11 cellular contexts compared by ENCODE assay signal in the genomic region with DNA sequence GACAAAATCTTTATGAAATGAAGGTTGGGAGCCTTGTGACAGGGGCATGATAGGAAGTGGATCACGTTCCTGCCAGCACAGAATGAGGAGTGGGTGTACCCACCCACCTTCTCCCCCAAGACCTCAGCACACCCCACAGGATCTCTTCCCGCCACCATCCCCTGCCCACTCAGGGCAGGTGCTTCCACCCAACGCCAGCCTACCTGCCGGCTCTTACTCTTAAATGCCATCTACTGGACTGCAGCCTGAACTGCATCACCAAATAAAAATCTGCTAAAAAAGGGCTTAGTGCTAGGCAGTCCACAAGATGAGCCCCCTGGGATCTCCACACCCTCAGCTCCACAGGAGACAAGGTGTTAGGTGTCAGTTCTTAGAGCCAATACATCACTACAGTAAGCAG. TPM values are rescaled to one million over a fixed set of nuclear protein-coding genes. Genes with fewer than 3 reads are reported as not detected.
DNase-seq lines count a peak whose midpoint lies in the region; ATAC-seq and TF ChIP-seq lines count a peak whose summit lies in the region.
"Had no signal": no experiment of that assay in that cellular context is flagged by ENCODE, and none has a peak within 500 bp of the region (broad histone marks: within the 10 kb centered on the region; RNA-seq: fewer than 3 reads in every experiment).

No MANE protein-coding gene starts in this region.

- peak; percentile 21 for DNase-seq in activated CD4-positive, alpha-beta T cell treated with anti-CD3 and anti-CD28 coated beads for 36 hours
- DNase-seq in activated CD4-positive, alpha-beta T cell treated with anti-CD3 and anti-CD28 coated beads, Interleukin-2, amount 10 ng/mL, durations not matched to agents 7 days and 5 days, result no peak
- peak; percentile 30 for DNase-seq in NB4 (ENCODE audit: low read depth)
- no peak for DNase-seq in endothelial cell (ENCODE audit: low spot score)
- DNase-seq in stimulated activated naive B cell treated with anti-CD40 and anti-IgM and Interleukin-4, amounts not matched to agents 10 μg/mL and 1 μg/mL and 100 μg/mL, for 72 hours, result no peak
- no peak for DNase-seq in midbrain (lab: John Stamatoyannopoulos, UW)
- no peak for DNase-seq in activated T-helper 2 cell treated with anti-CD3 and anti-CD28 coated beads, Interferon-gamma antibody, Interleukin-2, Interleukin-4, amounts not matched to agents 10 μg/mL and 5 μg/mL and 100 μg/mL, durations not matched to agents 14 hours and 24 hours and 36 hours (ENCODE audit: low spot score)
- DNase-seq in stimulated activated CD4-positive, alpha-beta T cell treated with anti-CD3 and anti-CD28 coated beads, Interleukin-4, amount 100 ng/mL, for 4 hours, result no peak
- DNase-seq: amygdala; NCI-H1092 treated with DMSO at 0.1 percent for 48 hours; stimulated activated naive CD4-positive, alpha-beta T cell had no signal

- POLR2A ChIA-PET in activated CD4-positive, alpha-beta T cell treated with anti-CD3 and anti-CD28 coated beads for 36 hours (lab: Charles Lee), result no interaction called here
- POLR2A ChIA-PET in activated CD4-positive, alpha-beta T cell treated with anti-CD3 and anti-CD28 coated beads, Interleukin-2, amount 10 ng/mL, durations not matched to agents 7 days and 5 days (lab: Charles Lee), result no interaction called here

- no peak for TF ChIP-seq POLR2A in NB4 (IDR thresholded peaks at IDR 0.05; ENCODE audit: extremely low read depth, insufficient read length)

- H3K4me1 Mint-ChIP-seq in activated CD4-positive, alpha-beta T cell treated with anti-CD3 and anti-CD28 coated beads for 36 hours, result peaks cover 4% of the 10 kb centered on the region
- H3K4me1 Mint-ChIP-seq in activated CD4-positive, alpha-beta T cell treated with anti-CD3 and anti-CD28 coated beads, Interleukin-2, amount 10 ng/mL, durations not matched to agents 7 days and 5 days, result peaks cover 7% of the 10 kb centered on the region
- peaks cover 2% of the 10 kb centered on the region for H3K4me1 Mint-ChIP-seq in endothelial cell (ENCODE audit: unreplicated experiment)
- H3K4me1 Mint-ChIP-seq in stimulated activated naive B cell treated with anti-CD40 and anti-IgM and Interleukin-4, amounts not matched to agents 10 μg/mL and 1 μg/mL and 100 μg/mL, for 72 hours, result peaks cover 20 to 48% of the 10 kb centered on the region in 2 donors
- peaks cover 14% of the 10 kb centered on the region for H3K4me1 Mint-ChIP-seq in activated T-helper 2 cell treated with anti-CD3 and anti-CD28 coated beads, Interferon-gamma antibody, Interleukin-2, Interleukin-4, amounts not matched to agents 10 μg/mL and 5 μg/mL and 100 μg/mL, durations not matched to agents 14 hours and 24 hours and 36 hours (ENCODE audit: low read depth)

- H3K27me3 Mint-ChIP-seq in activated CD4-positive, alpha-beta T cell treated with anti-CD3 and anti-CD28 coated beads for 36 hours, result no peaks in the 10 kb centered on the region
- H3K27me3 Mint-ChIP-seq in activated CD4-positive, alpha-beta T cell treated with anti-CD3 and anti-CD28 coated beads, Interleukin-2, amount 10 ng/mL, durations not matched to agents 7 days and 5 days, result no peaks in the 10 kb centered on the region
- peaks cover 1% of the 10 kb centered on the region for H3K27me3 Mint-ChIP-seq in endothelial cell (ENCODE audit: unreplicated experiment)
- H3K27me3 Mint-ChIP-seq in stimulated activated naive B cell treated with anti-CD40 and anti-IgM and Interleukin-4, amounts not matched to agents 10 μg/mL and 1 μg/mL and 100 μg/mL, for 72 hours, result no peaks in the 10 kb centered on the region
- H3K27me3 Mint-ChIP-seq in activated T-helper 2 cell treated with anti-CD3 and anti-CD28 coated beads, Interferon-gamma antibody, Interleukin-2, Interleukin-4, amounts not matched to agents 10 μg/mL and 5 μg/mL and 100 μg/mL, durations not matched to agents 14 hours and 24 hours and 36 hours (ENCODE audit: low read depth), result no peaks in the 10 kb centered on the region

- CTCF ChIA-PET in activated CD4-positive, alpha-beta T cell treated with anti-CD3 and anti-CD28 coated beads for 36 hours (lab: Charles Lee), result interaction anchor here (0.6 to 2.0 kb wide), 5 partner anchors 13 to 23 kb away, joined by 3 to 9 read pairs (median 5); no protein-coding TSS in a partner anchor
- CTCF ChIA-PET in activated CD4-positive, alpha-beta T cell treated with anti-CD3 and anti-CD28 coated beads, Interleukin-2, amount 10 ng/mL, durations not matched to agents 7 days and 5 days (lab: Charles Lee), result interaction anchor here (0.5 to 1.5 kb wide), 2 partner anchors 16 to 122 kb away, joined by 4 to 5 read pairs; no protein-coding TSS in a partner anchor

- peaks cover 76% of the 10 kb centered on the region for H3K36me3 Mint-ChIP-seq in activated CD4-positive, alpha-beta T cell treated with anti-CD3 and anti-CD28 coated beads for 36 hours (ENCODE audit: low read depth)
- peaks cover 73% of the 10 kb centered on the region for H3K36me3 Mint-ChIP-seq in activated CD4-positive, alpha-beta T cell treated with anti-CD3 and anti-CD28 coated beads, Interleukin-2, amount 10 ng/mL, durations not matched to agents 7 days and 5 days (ENCODE audit: low read depth)
- peaks cover 26% of the 10 kb centered on the region for H3K36me3 Mint-ChIP-seq in endothelial cell (ENCODE audit: low read depth, unreplicated experiment)
- H3K36me3 Mint-ChIP-seq in stimulated activated naive B cell treated with anti-CD40 and anti-IgM and Interleukin-4, amounts not matched to agents 10 μg/mL and 1 μg/mL and 100 μg/mL, for 72 hours, result peaks cover 74 to 83% of the 10 kb centered on the region in 2 donors
- peaks cover 76% of the 10 kb centered on the region for H3K36me3 Mint-ChIP-seq in activated T-helper 2 cell treated with anti-CD3 and anti-CD28 coated beads, Interferon-gamma antibody, Interleukin-2, Interleukin-4, amounts not matched to agents 10 μg/mL and 5 μg/mL and 100 μg/mL, durations not matched to agents 14 hours and 24 hours and 36 hours (ENCODE audit: low read depth)

- intact Hi-C loops in activated CD4-positive, alpha-beta T cell treated with anti-CD3 and anti-CD28 coated beads for 36 hours (cut with DNase I, micrococcal nuclease), result no loop called here
- intact Hi-C loops in activated T-helper 2 cell treated with anti-CD3 and anti-CD28 coated beads, Interferon-gamma antibody, Interleukin-2, Interleukin-4, amounts not matched to agents 10 μg/mL and 5 μg/mL and 100 μg/mL, durations not matched to agents 14 hours and 24 hours and 36 hours (cut with micrococcal nuclease), result no loop called here

- peak; percentile 49 for ATAC-seq in activated CD4-positive, alpha-beta T cell treated with anti-CD3 and anti-CD28 coated beads for 36 hours
- no peak for ATAC-seq in stimulated activated naive B cell treated with anti-CD40 and anti-IgM and Interleukin-4, amounts not matched to agents 10 μg/mL and 1 μg/mL and 100 μg/mL, for 72 hours (replicated peaks)

- no peak overlapping the region for H3K4me3 Mint-ChIP-seq in activated CD4-positive, alpha-beta T cell treated with anti-CD3 and anti-CD28 coated beads for 36 hours
- no peak overlapping the region for H3K4me3 Mint-ChIP-seq in activated CD4-positive, alpha-beta T cell treated with anti-CD3 and anti-CD28 coated beads, Interleukin-2, amount 10 ng/mL, durations not matched to agents 7 days and 5 days
- H3K4me3 Mint-ChIP-seq in endothelial cell (ENCODE audit: unreplicated experiment), result no peak overlapping the region
- no peak overlapping the region for H3K4me3 Mint-ChIP-seq in stimulated activated naive B cell treated with anti-CD40 and anti-IgM and Interleukin-4, amounts not matched to agents 10 μg/mL and 1 μg/mL and 100 μg/mL, for 72 hours
- no peak overlapping the region for H3K4me3 Mint-ChIP-seq in activated T-helper 2 cell treated with anti-CD3 and anti-CD28 coated beads, Interferon-gamma antibody, Interleukin-2, Interleukin-4, amounts not matched to agents 10 μg/mL and 5 μg/mL and 100 μg/mL, durations not matched to agents 14 hours and 24 hours and 36 hours (ENCODE audit: low read depth)

- TF ChIP-seq CTCF in NB4 (IDR thresholded peaks at IDR 0.05; ENCODE audit: low read depth, low read length), result peak; percentile 41
- peak; percentile 58 for TF ChIP-seq CTCF in endothelial cell (IDR thresholded peaks at IDR 0.05; ENCODE audit: unreplicated experiment)

- H3K9me3 Mint-ChIP-seq in activated CD4-positive, alpha-beta T cell treated with anti-CD3 and anti-CD28 coated beads for 36 hours (ENCODE audit: low read depth), result peaks cover 32% of the 10 kb centered on the region
- H3K9me3 Mint-ChIP-seq in activated CD4-positive, alpha-beta T cell treated with anti-CD3 and anti-CD28 coated beads, Interleukin-2, amount 10 ng/mL, durations not matched to agents 7 days and 5 days, result peaks cover 35% of the 10 kb centered on the region
- peaks cover 10% of the 10 kb centered on the region for H3K9me3 Mint-ChIP-seq in endothelial cell (ENCODE audit: unreplicated experiment)
- H3K9me3 Mint-ChIP-seq in stimulated activated naive B cell treated with anti-CD40 and anti-IgM and Interleukin-4, amounts not matched to agents 10 μg/mL and 1 μg/mL and 100 μg/mL, for 72 hours, result peaks cover 21 to 30% of the 10 kb centered on the region in 2 donors
- H3K9me3 Mint-ChIP-seq in activated T-helper 2 cell treated with anti-CD3 and anti-CD28 coated beads, Interferon-gamma antibody, Interleukin-2, Interleukin-4, amounts not matched to agents 10 μg/mL and 5 μg/mL and 100 μg/mL, durations not matched to agents 14 hours and 24 hours and 36 hours, result peaks cover 45% of the 10 kb centered on the region

- H3K27ac Mint-ChIP-seq in activated CD4-positive, alpha-beta T cell treated with anti-CD3 and anti-CD28 coated beads for 36 hours, result no peak overlapping the region
- no peak overlapping the region for H3K27ac Mint-ChIP-seq in activated CD4-positive, alpha-beta T cell treated with anti-CD3 and anti-CD28 coated beads, Interleukin-2, amount 10 ng/mL, durations not matched to agents 7 days and 5 days
- no peak overlapping the region for H3K27ac Mint-ChIP-seq in endothelial cell (ENCODE audit: unreplicated experiment)
- peak overlapping the region; percentile 31 for H3K27ac Mint-ChIP-seq in stimulated activated naive B cell treated with anti-CD40 and anti-IgM and Interleukin-4, amounts not matched to agents 10 μg/mL and 1 μg/mL and 100 μg/mL, for 72 hours
- no peak overlapping the region for H3K27ac Mint-ChIP-seq in activated T-helper 2 cell treated with anti-CD3 and anti-CD28 coated beads, Interferon-gamma antibody, Interleukin-2, Interleukin-4, amounts not matched to agents 10 μg/mL and 5 μg/mL and 100 μg/mL, durations not matched to agents 14 hours and 24 hours and 36 hours

- no peak overlapping the region for H3K4me3 ChIP-seq in NB4 (ENCODE audit: low read depth, low read length)

RNA-seq across cellular contexts. Expression of gene DTNBP1, which starts 20.6 kb away (rescaled TPM):
- 10 to 100 TPM; 18.4 to 23.4 TPM for total RNA-seq in activated CD4-positive, alpha-beta T cell treated with anti-CD3 and anti-CD28 coated beads for 36 hours
- 10 to 100 TPM; 22.3 to 23.5 TPM for total RNA-seq in activated CD4-positive, alpha-beta T cell treated with anti-CD3 and anti-CD28 coated beads, Interleukin-2, amount 10 ng/mL, durations not matched to agents 7 days and 5 days
- total RNA-seq in endothelial cell (ENCODE audit: unreplicated experiment), result 19.3 TPM
- 19.9 and 20.6 TPM in 2 replicates for total RNA-seq in activated T-helper 2 cell treated with anti-CD3 and anti-CD28 coated beads, Interferon-gamma antibody, Interleukin-2, Interleukin-4, amounts not matched to agents 10 μg/mL and 5 μg/mL and 100 μg/mL, durations not matched to agents 14 hours and 24 hours and 36 hours

Comparison
In these comparisons a context has a peak if more than half of its experiments do, and no peak if none do; other contexts are left out.
1. DNase-seq: peak in activated CD4-positive, alpha-beta T cell treated with anti-CD3 and anti-CD28 coated beads for 36 hours (single experiment) and NB4 (single experiment); none in activated CD4-positive, alpha-beta T cell treated with anti-CD3 and anti-CD28 coated beads, Interleukin-2, amount 10 ng/mL, durations not matched to agents 7 days and 5 days (single experiment), endothelial cell (single experiment), stimulated activated naive B cell treated with anti-CD40 and anti-IgM and Interleukin-4, amounts not matched to agents 10 μg/mL and 1 μg/mL and 100 μg/mL, for 72 hours (single experiment), midbrain (single experiment), activated T-helper 2 cell treated with anti-CD3 and anti-CD28 coated beads, Interferon-gamma antibody, Interleukin-2, Interleukin-4, amounts not matched to agents 10 μg/mL and 5 μg/mL and 100 μg/mL, durations not matched to agents 14 hours and 24 hours and 36 hours (single experiment) and stimulated activated CD4-positive, alpha-beta T cell treated with anti-CD3 and anti-CD28 coated beads, Interleukin-4, amount 100 ng/mL, for 4 hours (0 of 2).